In the genomic region with DNA sequence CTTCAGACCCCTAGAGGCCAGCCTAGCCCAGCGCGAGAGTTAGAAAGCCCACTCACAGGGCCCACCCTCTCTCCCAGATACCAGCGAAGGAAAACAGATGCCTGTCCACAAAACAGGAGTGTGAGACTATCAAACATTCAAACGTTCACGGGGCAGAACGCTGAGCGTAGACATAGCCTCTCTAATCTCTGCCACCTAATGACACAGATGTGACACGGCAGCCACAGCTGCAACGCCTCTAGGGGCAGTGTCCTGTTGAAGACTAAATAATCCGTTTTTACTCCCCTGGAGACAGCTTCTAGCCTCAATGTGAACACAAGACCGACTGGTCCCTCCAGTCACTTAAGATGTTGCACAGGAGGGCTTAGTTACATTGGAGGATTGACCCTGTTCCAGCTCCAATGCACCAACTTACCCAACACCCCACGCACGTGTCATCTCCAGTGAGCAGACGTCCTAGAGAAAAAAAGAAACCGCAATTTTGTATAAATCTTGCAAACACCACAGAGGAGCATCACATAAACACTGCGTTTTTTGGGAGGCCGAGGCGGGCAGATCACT, we compare ENCODE assay signal across 6 cellular contexts. TPM values are rescaled to one million over a fixed set of nuclear protein-coding genes. Genes with fewer than 3 reads are reported as not detected.
A peak's percentile ranks its signal among the peaks of the same experiment; 100 is the strongest.
DNase-seq lines count a peak whose midpoint lies in the region; ATAC-seq and TF ChIP-seq lines count a peak whose summit lies in the region.

No MANE protein-coding gene starts in this region.

- peaks cover 2% of the 10 kb centered on the region for H3K27me3 Mint-ChIP-seq in activated naive CD8-positive, alpha-beta T cell treated with anti-CD3 and anti-CD28 coated beads, Interleukin-2, amount 10 ng/mL, durations not matched to agents 7 days and 5 days

- H3K36me3 Mint-ChIP-seq in activated naive CD8-positive, alpha-beta T cell treated with anti-CD3 and anti-CD28 coated beads, Interleukin-2, amount 10 ng/mL, durations not matched to agents 7 days and 5 days: peaks cover 16% of the 10 kb centered on the region

- peak overlapping the region; percentile 67 to 88 for H3K9ac ChIP-seq in mucosa of rectum (ENCODE audit: low read depth in 1 of 2, low read length in 2 of 2)

- H3K27ac Mint-ChIP-seq in activated naive CD8-positive, alpha-beta T cell treated with anti-CD3 and anti-CD28 coated beads, Interleukin-2, amount 10 ng/mL, durations not matched to agents 7 days and 5 days: peak overlapping the region; percentile 95

- peaks cover 28% of the 10 kb centered on the region in 2 donors for H3K4me1 ChIP-seq in mucosa of rectum (ENCODE audit: control insufficient read depth in 2 of 2, insufficient read depth in 2 of 2, low read length in 2 of 2)

- no peak overlapping the region for H3K27ac ChIP-seq in mucosa of rectum (ENCODE audit: low read depth in 2 of 2, low read length in 2 of 2)

- peak overlapping the region; percentile 98 for H3K4me3 Mint-ChIP-seq in activated naive CD8-positive, alpha-beta T cell treated with anti-CD3 and anti-CD28 coated beads, Interleukin-2, amount 10 ng/mL, durations not matched to agents 7 days and 5 days

- POLR2A ChIA-PET in AG04449 (lab: Yijun Ruan, JAX): interaction anchor here (0.6 to 3.5 kb wide), 6 partner anchors 11 to 165 kb away, joined by 3 to 17 read pairs (median 8); partner anchors contain the start of gene AGPAT2
- POLR2A ChIA-PET in activated naive CD8-positive, alpha-beta T cell treated with anti-CD3 and anti-CD28 coated beads, Interleukin-2, amount 10 ng/mL, durations not matched to agents 7 days and 5 days (lab: Charles Lee): interaction anchor here (0.6 to 4.0 kb wide), 16 partner anchors 11 to 732 kb away, joined by 3 to 52 read pairs (median 6); partner anchors contain the start of genes AGPAT2, DIPK1B, LCN10 and RABL6

- no peaks in the 10 kb centered on the region for H3K9me3 Mint-ChIP-seq in activated naive CD8-positive, alpha-beta T cell treated with anti-CD3 and anti-CD28 coated beads, Interleukin-2, amount 10 ng/mL, durations not matched to agents 7 days and 5 days

- no peaks in the 10 kb centered on the region for H3K9me3 ChIP-seq in mucosa of rectum (ENCODE audit: control insufficient read depth in 2 of 2, low read length in 2 of 2)

- H3K27me3 ChIP-seq in mucosa of rectum (ENCODE audit: control insufficient read depth in 2 of 2, insufficient read depth in 2 of 2, low read length in 2 of 2): no peaks in the 10 kb centered on the region

- peaks cover 23% of the 10 kb centered on the region for H3K4me1 Mint-ChIP-seq in activated naive CD8-positive, alpha-beta T cell treated with anti-CD3 and anti-CD28 coated beads, Interleukin-2, amount 10 ng/mL, durations not matched to agents 7 days and 5 days

- peaks cover 33 to 36% of the 10 kb centered on the region in 2 donors for H3K36me3 ChIP-seq in mucosa of rectum (ENCODE audit: control insufficient read depth in 2 of 2, insufficient read depth in 2 of 2, low read length in 2 of 2)

- CTCF ChIA-PET in AG04449 (lab: Yijun Ruan, JAX): interaction anchor here (0.7 to 4.1 kb wide), 8 partner anchors 8 to 360 kb away, joined by 3 to 27 read pairs (median 7); partner anchors contain the start of gene MAN1B1

- DNase-seq in AG04449 (ENCODE audit: low read depth, low spot score) (no peak), KG1 (lab: John Stamatoyannopoulos, UW) (peak; percentile 24)
- peak; percentile 52 for DNase-seq in activated naive CD8-positive, alpha-beta T cell treated with anti-CD3 and anti-CD28 coated beads, Interleukin-2, amount 10 ng/mL, durations not matched to agents 7 days and 5 days

- TF ChIP-seq CTCF in AG04449 (IDR thresholded peaks at IDR 0.05; ENCODE audit: insufficient read depth, low read length, missing control alignments): peak; percentile 34

- ATAC-seq in activated naive CD8-positive, alpha-beta T cell treated with anti-CD3 and anti-CD28 coated beads, Interleukin-2, amount 10 ng/mL, durations not matched to agents 7 days and 5 days (ENCODE audit: low read depth): peak; percentile 43
- ATAC-seq in HG03342 (IDR thresholded peaks at IDR 0.05; ENCODE audit: unreplicated experiment): no peak
- ATAC-seq in HG02763 (IDR thresholded peaks at IDR 0.05; ENCODE audit: unreplicated experiment): no peak

- H3K4me3 ChIP-seq in AG04449 (ENCODE audit: low read depth, low read length) (peak overlapping the region; percentile 84), mucosa of rectum (ENCODE audit: low read length in 2 of 2) (peak overlapping the region; percentile 67 to 96)

RNA-seq across cellular contexts. Expression of gene DIPK1B, which starts 14.3 kb away (rescaled TPM):
- under 1 TPM in 1 of 2 experiments, not detected in 1; 0.11 TPM for total RNA-seq in activated naive CD8-positive, alpha-beta T cell treated with anti-CD3 and anti-CD28 coated beads, Interleukin-2, amount 10 ng/mL, durations not matched to agents 7 days and 5 days

RNA-seq across cellular contexts. Expression of gene LCN10, which starts 16.0 kb away (rescaled TPM):
- total RNA-seq in activated naive CD8-positive, alpha-beta T cell treated with anti-CD3 and anti-CD28 coated beads, Interleukin-2, amount 10 ng/mL, durations not matched to agents 7 days and 5 days: 1 to 10 TPM in 1 of 2 experiments, under 1 TPM in 1; 1.00 to 1.0 TPM

RNA-seq across cellular contexts. Expression of gene LCN6, which starts 21.6 kb away (rescaled TPM):
- total RNA-seq in activated naive CD8-positive, alpha-beta T cell treated with anti-CD3 and anti-CD28 coated beads, Interleukin-2, amount 10 ng/mL, durations not matched to agents 7 days and 5 days: not detected

RNA-seq across cellular contexts. Expression of gene LCN8, which starts 31.3 kb away (rescaled TPM):
- not detected for total RNA-seq in activated naive CD8-positive, alpha-beta T cell treated with anti-CD3 and anti-CD28 coated beads, Interleukin-2, amount 10 ng/mL, durations not matched to agents 7 days and 5 days

RNA-seq across cellular contexts. Expression of gene LCN15, which starts 37.6 kb away (rescaled TPM):
- total RNA-seq in activated naive CD8-positive, alpha-beta T cell treated with anti-CD3 and anti-CD28 coated beads, Interleukin-2, amount 10 ng/mL, durations not matched to agents 7 days and 5 days: not detected
